In the genomic region with DNA sequence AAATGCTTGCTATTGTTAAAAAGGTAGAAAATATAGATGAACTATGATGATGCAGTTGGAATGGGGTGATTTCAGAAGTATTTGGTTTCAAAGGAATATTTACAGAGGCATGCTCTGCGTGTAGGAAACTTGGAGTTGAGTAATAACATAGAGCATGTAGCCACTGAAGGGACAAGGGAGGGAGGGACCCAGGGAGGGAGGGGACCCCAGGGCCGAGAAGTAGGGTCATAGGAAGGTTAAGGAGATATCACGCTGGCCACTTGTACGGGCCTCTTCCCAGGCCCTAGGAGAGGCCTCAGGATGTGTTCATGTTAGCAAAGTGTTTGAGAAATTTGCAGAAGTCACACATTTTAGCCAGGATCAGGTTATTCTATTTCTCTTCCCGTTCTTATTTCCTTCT, we compare ENCODE assay signal across 16 cellular contexts.
A peak's percentile ranks its signal among the peaks of the same experiment; 100 is the strongest.
DNase-seq lines count a peak whose midpoint lies in the region; ATAC-seq and TF ChIP-seq lines count a peak whose summit lies in the region.
"Had no signal": no experiment of that assay in that cellular context is flagged by ENCODE, and none has a peak within 500 bp of the region (broad histone marks: within the 10 kb centered on the region; RNA-seq: fewer than 3 reads in every experiment).

No MANE protein-coding gene starts in this region.

- no peak for TF ChIP-seq CTCF in WERI-Rb-1 (IDR thresholded peaks at IDR 0.05; ENCODE audit: low read depth, low read length)

- no peaks in the 10 kb centered on the region for H3K36me3 ChIP-seq in WERI-Rb-1
- H3K36me3 ChIP-seq: MG63 had no signal

- peak overlapping the region; percentile 61 for H3K27ac Mint-ChIP-seq in activated naive CD4-positive, alpha-beta T cell treated with anti-CD3 and anti-CD28 coated beads, Interleukin-2, amount 50 U/mL, for 24 hours
- H3K27ac Mint-ChIP-seq in effector memory CD8-positive, alpha-beta T cell: peak overlapping the region; percentile 81 to 94
- peak overlapping the region; percentile 83 for H3K27ac Mint-ChIP-seq in stimulated activated effector memory CD8-positive, alpha-beta T cell treated with anti-CD3 and anti-CD28 coated beads, Interleukin-12 subunit alpha, Interleukin-12 subunit beta, amount 100 ng/mL, for 72 hours

- no peaks in the 10 kb centered on the region for H3K27me3 Mint-ChIP-seq in activated naive CD4-positive, alpha-beta T cell treated with anti-CD3 and anti-CD28 coated beads, Interleukin-2, amount 50 U/mL, for 24 hours
- H3K27me3 Mint-ChIP-seq in effector memory CD8-positive, alpha-beta T cell: no peaks in the 10 kb centered on the region

- peaks cover 4% of the 10 kb centered on the region for H3K9me3 Mint-ChIP-seq in activated naive CD4-positive, alpha-beta T cell treated with anti-CD3 and anti-CD28 coated beads, Interleukin-2, amount 50 U/mL, for 24 hours
- peaks cover 0 to 2% of the 10 kb centered on the region in 2 donors for H3K9me3 Mint-ChIP-seq in effector memory CD8-positive, alpha-beta T cell
- peaks cover 7% of the 10 kb centered on the region for H3K9me3 Mint-ChIP-seq in stimulated activated effector memory CD8-positive, alpha-beta T cell treated with anti-CD3 and anti-CD28 coated beads, Interleukin-12 subunit alpha, Interleukin-12 subunit beta, amount 100 ng/mL, for 72 hours

- H3K27me3 ChIP-seq in WERI-Rb-1 (ENCODE audit: insufficient read depth, low read depth, severe bottlenecking): no peaks in the 10 kb centered on the region
- H3K27me3 ChIP-seq: MG63 had no signal

- H3K4me3 Mint-ChIP-seq in activated naive CD4-positive, alpha-beta T cell treated with anti-CD3 and anti-CD28 coated beads, Interleukin-2, amount 50 U/mL, for 24 hours: no peak overlapping the region
- peak overlapping the region; percentile 65 to 66 for H3K4me3 Mint-ChIP-seq in effector memory CD8-positive, alpha-beta T cell
- H3K4me3 Mint-ChIP-seq in stimulated activated effector memory CD8-positive, alpha-beta T cell treated with anti-CD3 and anti-CD28 coated beads, Interleukin-12 subunit alpha, Interleukin-12 subunit beta, amount 100 ng/mL, for 72 hours: peak overlapping the region; percentile 56

- no peak for ATAC-seq in effector memory CD8-positive, alpha-beta T cell (replicated peaks)
- ATAC-seq in stimulated activated effector memory CD8-positive, alpha-beta T cell treated with anti-CD3 and anti-CD28 coated beads, Interleukin-12 subunit alpha, Interleukin-12 subunit beta, amount 100 ng/mL, for 72 hours: no peak
- ATAC-seq in HG02973 (IDR thresholded peaks at IDR 0.05; ENCODE audit: unreplicated experiment): no peak
- no peak for ATAC-seq in HG03196 (IDR thresholded peaks at IDR 0.05; ENCODE audit: unreplicated experiment)
- ATAC-seq: foreskin keratinocyte had no signal

- DNase-seq in activated naive CD4-positive, alpha-beta T cell treated with anti-CD3 and anti-CD28 coated beads, Interleukin-2, amount 50 U/mL, for 16 hours: no peak
- peak; percentile 36 for DNase-seq in SKM-1 (lab: John Stamatoyannopoulos, UW; ENCODE audit: unreplicated experiment)
- no peak for DNase-seq in effector memory CD8-positive, alpha-beta T cell
- no peak for DNase-seq in stimulated activated effector memory CD8-positive, alpha-beta T cell treated with anti-CD3 and anti-CD28 coated beads, Interleukin-12 subunit alpha, Interleukin-12 subunit beta, amount 100 ng/mL, for 72 hours (ENCODE audit: low spot score in 2 of 2)
- no peak for DNase-seq in WERI-Rb-1
- DNase-seq: Calu3; cortex of kidney; foreskin keratinocyte; MG63; NCI-H187; NCI-H526; stimulated activated CD4-positive, alpha-beta T cell treated with anti-CD3 and anti-CD28 coated beads, Interleukin-2, amount 100 ng/mL, for 48 hours had no signal

- peaks cover 8% of the 10 kb centered on the region for H3K36me3 Mint-ChIP-seq in activated naive CD4-positive, alpha-beta T cell treated with anti-CD3 and anti-CD28 coated beads, Interleukin-2, amount 50 U/mL, for 24 hours
- H3K36me3 Mint-ChIP-seq in effector memory CD8-positive, alpha-beta T cell (ENCODE audit: insufficient read depth): peaks cover 11% of the 10 kb centered on the region
- peaks cover 6% of the 10 kb centered on the region for H3K36me3 Mint-ChIP-seq in stimulated activated effector memory CD8-positive, alpha-beta T cell treated with anti-CD3 and anti-CD28 coated beads, Interleukin-12 subunit alpha, Interleukin-12 subunit beta, amount 100 ng/mL, for 72 hours

- H3K9me3 ChIP-seq in WERI-Rb-1 (ENCODE audit: severe bottlenecking): no peaks in the 10 kb centered on the region

- no peak overlapping the region for H3K4me3 ChIP-seq in WERI-Rb-1 (ENCODE audit: low read depth, low read length)
- H3K4me3 ChIP-seq: MG63 had no signal

- no peak overlapping the region for H3K27ac ChIP-seq in WERI-Rb-1
- H3K27ac ChIP-seq: foreskin keratinocyte, parathyroid adenoma had no signal

- H3K4me1 Mint-ChIP-seq in activated naive CD4-positive, alpha-beta T cell treated with anti-CD3 and anti-CD28 coated beads, Interleukin-2, amount 50 U/mL, for 24 hours: peaks cover 89% of the 10 kb centered on the region
- peaks cover 68 to 82% of the 10 kb centered on the region in 2 donors for H3K4me1 Mint-ChIP-seq in effector memory CD8-positive, alpha-beta T cell (ENCODE audit: low read depth in 2 of 2)
- H3K4me1 Mint-ChIP-seq in stimulated activated effector memory CD8-positive, alpha-beta T cell treated with anti-CD3 and anti-CD28 coated beads, Interleukin-12 subunit alpha, Interleukin-12 subunit beta, amount 100 ng/mL, for 72 hours: peaks cover 85% of the 10 kb centered on the region
